In the genomic region with DNA sequence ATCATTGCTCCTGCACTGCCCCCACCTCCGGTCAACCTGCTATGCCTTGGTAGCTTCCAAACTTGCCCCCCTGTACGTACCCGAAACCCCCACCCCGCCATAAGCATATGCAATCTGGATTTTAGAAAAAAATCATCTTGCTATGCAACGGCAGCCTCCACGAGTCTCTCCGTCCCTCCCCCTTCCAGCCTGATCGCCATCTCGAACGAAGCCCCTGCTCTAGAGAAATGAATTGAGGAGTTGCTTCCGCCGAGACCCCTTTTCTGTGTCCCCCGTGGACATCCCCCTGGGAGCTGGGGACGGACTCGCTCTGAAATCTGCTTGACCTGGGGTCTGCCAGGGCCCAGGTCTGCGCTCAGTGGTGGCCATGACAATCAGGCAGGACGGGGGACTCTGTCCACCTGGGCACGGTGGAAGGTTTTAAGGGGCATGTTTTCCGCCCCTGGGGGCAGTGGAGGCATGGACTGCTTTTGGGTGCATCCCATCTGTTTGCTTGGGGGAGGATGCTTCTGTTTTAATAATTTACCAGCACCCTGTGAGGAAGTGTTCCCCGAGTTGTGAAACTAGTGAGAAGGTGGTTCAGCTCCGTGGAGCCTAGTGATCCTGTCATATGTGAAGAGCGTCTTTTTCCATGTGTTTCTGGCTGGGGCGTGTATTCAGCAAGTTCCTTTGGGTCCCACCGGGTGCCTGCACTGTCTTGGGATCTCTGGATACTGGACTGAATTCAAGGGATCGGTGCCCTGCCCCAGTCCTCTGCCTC, we compare ENCODE assay signal across 1 cellular context.
TF ChIP-seq lines count a peak whose summit lies in the region.

No MANE protein-coding gene starts in this region.

TF ChIP-seq in K562, 482 proteins besides CTCF, POLR2A, EP300 and RAD21 (continued from another document):
- TF ChIP-seq, protein P1, sequence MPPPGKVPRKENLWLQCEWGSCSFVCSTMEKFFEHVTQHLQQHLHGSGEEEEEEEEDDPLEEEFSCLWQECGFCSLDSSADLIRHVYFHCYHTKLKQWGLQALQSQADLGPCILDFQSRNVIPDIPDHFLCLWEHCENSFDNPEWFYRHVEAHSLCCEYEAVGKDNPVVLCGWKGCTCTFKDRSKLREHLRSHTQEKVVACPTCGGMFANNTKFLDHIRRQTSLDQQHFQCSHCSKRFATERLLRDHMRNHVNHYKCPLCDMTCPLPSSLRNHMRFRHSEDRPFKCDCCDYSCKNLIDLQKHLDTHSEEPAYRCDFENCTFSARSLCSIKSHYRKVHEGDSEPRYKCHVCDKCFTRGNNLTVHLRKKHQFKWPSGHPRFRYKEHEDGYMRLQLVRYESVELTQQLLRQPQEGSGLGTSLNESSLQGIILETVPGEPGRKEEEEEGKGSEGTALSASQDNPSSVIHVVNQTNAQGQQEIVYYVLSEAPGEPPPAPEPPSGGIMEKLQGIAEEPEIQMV (tag; conservative IDR thresholded peaks at IDR 0.05; ENCODE audit: low read depth) = no peak
- TF ChIP-seq SAP30 (IDR thresholded peaks at IDR 0.05; ENCODE audit: borderline replicate concordance, insufficient read depth, low read depth, low read length, poor library complexity, severe bottlenecking) = peak; percentile 0
- TF ChIP-seq KLF13 (tag; IDR thresholded peaks at IDR 0.05; ENCODE audit: borderline replicate concordance, low read depth) = no peak
- no peak for TF ChIP-seq NUFIP1 (IDR thresholded peaks at IDR 0.05; ENCODE audit: partially characterized antibody)
- TF ChIP-seq ZNF184 (CRISPR knock-in tag; IDR thresholded peaks at IDR 0.05) = no peak
- TF ChIP-seq KAT7 (CRISPR knock-in tag; IDR thresholded peaks at IDR 0.05; ENCODE audit: borderline replicate concordance) = peak; percentile 50; the same call in 1 of the 2 replicates
- no peak for TF ChIP-seq MEF2A (IDR thresholded peaks at IDR 0.05; ENCODE audit: control insufficient read depth, low read depth, low read length)
- no peak for TF ChIP-seq ZNF354B (CRISPR knock-in tag; IDR thresholded peaks at IDR 0.05)
- no peak for TF ChIP-seq FOXK1 (CRISPR knock-in tag; IDR thresholded peaks at IDR 0.05; ENCODE audit: borderline replicate concordance)
- TF ChIP-seq, protein P2, sequence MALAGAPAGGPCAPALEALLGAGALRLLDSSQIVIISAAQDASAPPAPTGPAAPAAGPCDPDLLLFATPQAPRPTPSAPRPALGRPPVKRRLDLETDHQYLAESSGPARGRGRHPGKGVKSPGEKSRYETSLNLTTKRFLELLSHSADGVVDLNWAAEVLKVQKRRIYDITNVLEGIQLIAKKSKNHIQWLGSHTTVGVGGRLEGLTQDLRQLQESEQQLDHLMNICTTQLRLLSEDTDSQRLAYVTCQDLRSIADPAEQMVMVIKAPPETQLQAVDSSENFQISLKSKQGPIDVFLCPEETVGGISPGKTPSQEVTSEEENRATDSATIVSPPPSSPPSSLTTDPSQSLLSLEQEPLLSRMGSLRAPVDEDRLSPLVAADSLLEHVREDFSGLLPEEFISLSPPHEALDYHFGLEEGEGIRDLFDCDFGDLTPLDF (CRISPR knock-in tag; IDR thresholded peaks at IDR 0.05) = no peak
- TF ChIP-seq SAFB (IDR thresholded peaks at IDR 0.05; ENCODE audit: borderline replicate concordance, low read depth, low read length) = no peak
- no peak for TF ChIP-seq POU5F1 (IDR thresholded peaks at IDR 0.05; ENCODE audit: borderline replicate concordance, low read depth, low read length, partially characterized antibody)
- TF ChIP-seq CTBP1 (IDR thresholded peaks at IDR 0.05; ENCODE audit: borderline replicate concordance) = no peak
- TF ChIP-seq, protein P3, sequence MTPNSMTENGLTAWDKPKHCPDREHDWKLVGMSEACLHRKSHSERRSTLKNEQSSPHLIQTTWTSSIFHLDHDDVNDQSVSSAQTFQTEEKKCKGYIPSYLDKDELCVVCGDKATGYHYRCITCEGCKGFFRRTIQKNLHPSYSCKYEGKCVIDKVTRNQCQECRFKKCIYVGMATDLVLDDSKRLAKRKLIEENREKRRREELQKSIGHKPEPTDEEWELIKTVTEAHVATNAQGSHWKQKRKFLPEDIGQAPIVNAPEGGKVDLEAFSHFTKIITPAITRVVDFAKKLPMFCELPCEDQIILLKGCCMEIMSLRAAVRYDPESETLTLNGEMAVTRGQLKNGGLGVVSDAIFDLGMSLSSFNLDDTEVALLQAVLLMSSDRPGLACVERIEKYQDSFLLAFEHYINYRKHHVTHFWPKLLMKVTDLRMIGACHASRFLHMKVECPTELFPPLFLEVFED (CRISPR knock-in tag; conservative IDR thresholded peaks at IDR 0.05) = no peak
- TF ChIP-seq, protein P4, sequence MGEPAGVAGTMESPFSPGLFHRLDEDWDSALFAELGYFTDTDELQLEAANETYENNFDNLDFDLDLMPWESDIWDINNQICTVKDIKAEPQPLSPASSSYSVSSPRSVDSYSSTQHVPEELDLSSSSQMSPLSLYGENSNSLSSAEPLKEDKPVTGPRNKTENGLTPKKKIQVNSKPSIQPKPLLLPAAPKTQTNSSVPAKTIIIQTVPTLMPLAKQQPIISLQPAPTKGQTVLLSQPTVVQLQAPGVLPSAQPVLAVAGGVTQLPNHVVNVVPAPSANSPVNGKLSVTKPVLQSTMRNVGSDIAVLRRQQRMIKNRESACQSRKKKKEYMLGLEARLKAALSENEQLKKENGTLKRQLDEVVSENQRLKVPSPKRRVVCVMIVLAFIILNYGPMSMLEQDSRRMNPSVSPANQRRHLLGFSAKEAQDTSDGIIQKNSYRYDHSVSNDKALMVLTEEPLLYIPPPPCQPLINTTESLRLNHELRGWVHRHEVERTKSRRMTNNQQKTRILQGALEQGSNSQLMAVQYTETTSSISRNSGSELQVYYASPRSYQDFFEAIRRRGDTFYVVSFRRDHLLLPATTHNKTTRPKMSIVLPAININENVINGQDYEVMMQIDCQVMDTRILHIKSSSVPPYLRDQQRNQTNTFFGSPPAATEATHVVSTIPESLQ (CRISPR knock-in tag; IDR thresholded peaks at IDR 0.05) = no peak
- TF ChIP-seq, protein P5, sequence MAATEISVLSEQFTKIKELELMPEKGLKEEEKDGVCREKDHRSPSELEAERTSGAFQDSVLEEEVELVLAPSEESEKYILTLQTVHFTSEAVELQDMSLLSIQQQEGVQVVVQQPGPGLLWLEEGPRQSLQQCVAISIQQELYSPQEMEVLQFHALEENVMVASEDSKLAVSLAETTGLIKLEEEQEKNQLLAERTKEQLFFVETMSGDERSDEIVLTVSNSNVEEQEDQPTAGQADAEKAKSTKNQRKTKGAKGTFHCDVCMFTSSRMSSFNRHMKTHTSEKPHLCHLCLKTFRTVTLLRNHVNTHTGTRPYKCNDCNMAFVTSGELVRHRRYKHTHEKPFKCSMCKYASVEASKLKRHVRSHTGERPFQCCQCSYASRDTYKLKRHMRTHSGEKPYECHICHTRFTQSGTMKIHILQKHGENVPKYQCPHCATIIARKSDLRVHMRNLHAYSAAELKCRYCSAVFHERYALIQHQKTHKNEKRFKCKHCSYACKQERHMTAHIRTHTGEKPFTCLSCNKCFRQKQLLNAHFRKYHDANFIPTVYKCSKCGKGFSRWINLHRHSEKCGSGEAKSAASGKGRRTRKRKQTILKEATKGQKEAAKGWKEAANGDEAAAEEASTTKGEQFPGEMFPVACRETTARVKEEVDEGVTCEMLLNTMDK (IDR thresholded peaks at IDR 0.05; ENCODE audit: borderline replicate concordance, insufficient read depth, low read depth, low read length, poor library complexity, severe bottlenecking) = no peak
- TF ChIP-seq ZNF695 (CRISPR knock-in tag; IDR thresholded peaks at IDR 0.05) = no peak
- no peak for TF ChIP-seq ZNF143 (CRISPR knock-in tag; IDR thresholded peaks at IDR 0.05)
- TF ChIP-seq ETV6 (IDR thresholded peaks at IDR 0.05; ENCODE audit: borderline replicate concordance in 1 of 2, low read depth in 2 of 2, low read length in 1 of 2) = no peak
- no peak for TF ChIP-seq ETV6 (CRISPR knock-in tag; IDR thresholded peaks at IDR 0.05; ENCODE audit: borderline replicate concordance)
- no peak for TF ChIP-seq EZH2 (IDR thresholded peaks at IDR 0.05; ENCODE audit: borderline replicate concordance, low read depth, low read length)
- TF ChIP-seq KAT8 (IDR thresholded peaks at IDR 0.05; ENCODE audit: low read depth) = no peak
- TF ChIP-seq CSDE1 (IDR thresholded peaks at IDR 0.05) = no peak
- peak; percentile 10 for TF ChIP-seq RBBP5 (IDR thresholded peaks at IDR 0.05; ENCODE audit: borderline replicate concordance, insufficient read depth, low read length, poor library complexity, severe bottlenecking)
- TF ChIP-seq, protein P6, sequence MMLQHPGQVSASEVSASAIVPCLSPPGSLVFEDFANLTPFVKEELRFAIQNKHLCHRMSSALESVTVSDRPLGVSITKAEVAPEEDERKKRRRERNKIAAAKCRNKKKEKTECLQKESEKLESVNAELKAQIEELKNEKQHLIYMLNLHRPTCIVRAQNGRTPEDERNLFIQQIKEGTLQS (IDR thresholded peaks at IDR 0.05) = no peak
- TF ChIP-seq, protein P6 (CRISPR knock-in tag; conservative IDR thresholded peaks at IDR 0.05) = no peak
- no peak for TF ChIP-seq ZNF41 (CRISPR knock-in tag; conservative IDR thresholded peaks at IDR 0.05)
- TF ChIP-seq SPI1 (IDR thresholded peaks at IDR 0.05; ENCODE audit: borderline replicate concordance, low read depth, low read length) = peak; percentile 54
- TF ChIP-seq XRCC4 (IDR thresholded peaks at IDR 0.05; ENCODE audit: extremely low read depth, insufficient read depth, insufficient read length) = no peak
- no peak for TF ChIP-seq EGR1 (conservative IDR thresholded peaks at IDR 0.05)
- no peak for TF ChIP-seq TAF15 (IDR thresholded peaks at IDR 0.05; ENCODE audit: low read depth, low read length)
- TF ChIP-seq KDM5B (IDR thresholded peaks at IDR 0.05; ENCODE audit: insufficient replicate concordance, low read depth, low read length) = peak; percentile 62
- TF ChIP-seq HDAC3 (IDR thresholded peaks at IDR 0.05; ENCODE audit: borderline replicate concordance, partially characterized antibody) = no peak
- no peak for TF ChIP-seq SMAD4 (CRISPR knock-in tag; conservative IDR thresholded peaks at IDR 0.05)
- no peak for TF ChIP-seq SREBF1 (IDR thresholded peaks at IDR 0.05; ENCODE audit: borderline replicate concordance, low read depth, low read length)
- peak in 1 of 3 experiments; percentile 37 for TF ChIP-seq YY1 (IDR thresholded peaks at IDR 0.05; ENCODE audit: borderline replicate concordance in 1 of 3, control insufficient read depth in 1 of 3, extremely low read depth in 1 of 3, insufficient read depth in 3 of 3, insufficient read length in 1 of 3, insufficient replicate concordance in 2 of 3, low read depth in 1 of 3, low read length in 2 of 3)
- TF ChIP-seq, protein P7, sequence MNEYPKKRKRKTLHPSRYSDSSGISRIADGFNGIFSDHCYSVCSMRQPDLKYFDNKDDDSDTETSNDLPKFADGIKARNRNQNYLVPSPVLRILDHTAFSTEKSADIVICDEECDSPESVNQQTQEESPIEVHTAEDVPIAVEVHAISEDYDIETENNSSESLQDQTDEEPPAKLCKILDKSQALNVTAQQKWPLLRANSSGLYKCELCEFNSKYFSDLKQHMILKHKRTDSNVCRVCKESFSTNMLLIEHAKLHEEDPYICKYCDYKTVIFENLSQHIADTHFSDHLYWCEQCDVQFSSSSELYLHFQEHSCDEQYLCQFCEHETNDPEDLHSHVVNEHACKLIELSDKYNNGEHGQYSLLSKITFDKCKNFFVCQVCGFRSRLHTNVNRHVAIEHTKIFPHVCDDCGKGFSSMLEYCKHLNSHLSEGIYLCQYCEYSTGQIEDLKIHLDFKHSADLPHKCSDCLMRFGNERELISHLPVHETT (CRISPR knock-in tag; conservative IDR thresholded peaks at IDR 0.05 in 1 of 2, IDR thresholded peaks at IDR 0.05 in 1 of 2) = no peak
- no peak for TF ChIP-seq RFX1 (IDR thresholded peaks at IDR 0.05)
- TF ChIP-seq ESRRA (IDR thresholded peaks at IDR 0.05; ENCODE audit: borderline replicate concordance, low read depth) = no peak
- TF ChIP-seq JUNB (CRISPR knock-in tag; conservative IDR thresholded peaks at IDR 0.05) = no peak
- no peak for TF ChIP-seq BCOR (IDR thresholded peaks at IDR 0.05)
- TF ChIP-seq, protein P8, sequence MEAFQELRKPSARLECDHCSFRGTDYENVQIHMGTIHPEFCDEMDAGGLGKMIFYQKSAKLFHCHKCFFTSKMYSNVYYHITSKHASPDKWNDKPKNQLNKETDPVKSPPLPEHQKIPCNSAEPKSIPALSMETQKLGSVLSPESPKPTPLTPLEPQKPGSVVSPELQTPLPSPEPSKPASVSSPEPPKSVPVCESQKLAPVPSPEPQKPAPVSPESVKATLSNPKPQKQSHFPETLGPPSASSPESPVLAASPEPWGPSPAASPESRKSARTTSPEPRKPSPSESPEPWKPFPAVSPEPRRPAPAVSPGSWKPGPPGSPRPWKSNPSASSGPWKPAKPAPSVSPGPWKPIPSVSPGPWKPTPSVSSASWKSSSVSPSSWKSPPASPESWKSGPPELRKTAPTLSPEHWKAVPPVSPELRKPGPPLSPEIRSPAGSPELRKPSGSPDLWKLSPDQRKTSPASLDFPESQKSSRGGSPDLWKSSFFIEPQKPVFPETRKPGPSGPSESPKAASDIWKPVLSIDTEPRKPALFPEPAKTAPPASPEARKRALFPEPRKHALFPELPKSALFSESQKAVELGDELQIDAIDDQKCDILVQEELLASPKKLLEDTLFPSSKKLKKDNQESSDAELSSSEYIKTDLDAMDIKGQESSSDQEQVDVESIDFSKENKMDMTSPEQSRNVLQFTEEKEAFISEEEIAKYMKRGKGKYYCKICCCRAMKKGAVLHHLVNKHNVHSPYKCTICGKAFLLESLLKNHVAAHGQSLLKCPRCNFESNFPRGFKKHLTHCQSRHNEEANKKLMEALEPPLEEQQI (IDR thresholded peaks at IDR 0.05) = no peak
